Comparison of ENCODE assay signal across 9 cellular contexts in genomic region chr4:139975830-139976272, GRCh38.
A peak's percentile ranks its signal among the peaks of the same experiment; 100 is the strongest.
DNase-seq lines count a peak whose midpoint lies in the region; ATAC-seq and TF ChIP-seq lines count a peak whose summit lies in the region.
"Had no signal": no experiment of that assay in that cellular context is flagged by ENCODE, and none has a peak within 500 bp of the region (broad histone marks: within the 10 kb centered on the region; RNA-seq: fewer than 3 reads in every experiment).

No MANE protein-coding gene starts in this region.

- H3K27ac Mint-ChIP-seq in neural progenitor cell, result no peak overlapping the region
- H3K27ac Mint-ChIP-seq in activated naive CD4-positive, alpha-beta T cell treated with anti-CD3 and anti-CD28 coated beads for 36 hours, result no peak overlapping the region
- no peak overlapping the region for H3K27ac Mint-ChIP-seq in GM23338

- H3K4me2 ChIP-seq in neural progenitor cell, result no peak overlapping the region
- no peak overlapping the region for H3K4me2 ChIP-seq in GM23338

- H3K4me3 ChIP-seq in Peyer's patch, result no peak overlapping the region
- H3K4me3 ChIP-seq in fibroblast of villous mesenchyme (ENCODE audit: low read depth, low read length), result no peak overlapping the region
- H3K4me3 ChIP-seq in neural progenitor cell, result no peak overlapping the region
- no peak overlapping the region for H3K4me3 ChIP-seq in GM23338

- H3K36me3 Mint-ChIP-seq in neural progenitor cell, result peaks cover 10% of the 10 kb centered on the region
- H3K36me3 Mint-ChIP-seq in activated naive CD4-positive, alpha-beta T cell treated with anti-CD3 and anti-CD28 coated beads for 36 hours (ENCODE audit: low read depth), result no peaks in the 10 kb centered on the region
- no peaks in the 10 kb centered on the region for H3K36me3 Mint-ChIP-seq in GM23338 (ENCODE audit: low read depth)

- H3K36me3 ChIP-seq in Peyer's patch (no peaks in the 10 kb centered on the region), neural progenitor cell (no peaks in the 10 kb centered on the region), GM23338 (ENCODE audit: insufficient read depth) (no peaks in the 10 kb centered on the region)

- DNase-seq in GF-D8 (lab: John Stamatoyannopoulos, UW) (peak; percentile 84), Peyer's patch (no peak), fibroblast of villous mesenchyme (ENCODE audit: low read depth) (peak; percentile 63), renal cortical epithelial cell (ENCODE audit: low read depth) (peak; percentile 67), neural progenitor cell (ENCODE audit: low spot score) (no peak), GM23338 (ENCODE audit: low spot score) (no peak)
- no peak for DNase-seq in activated naive CD4-positive, alpha-beta T cell treated with anti-CD3 and anti-CD28 coated beads for 36 hours
- no peak for DNase-seq in activated CD8-positive, alpha-beta memory T cell treated with anti-CD3 and anti-CD28 coated beads, Interleukin-2, amount 50 U/mL, for 4 hours
- DNase-seq: activated T-cell treated with anti-CD3 and anti-CD28 coated beads, Interleukin-2, amount 50 U/mL, for 48 hours had no signal

- peaks cover 2% of the 10 kb centered on the region for H3K9me3 Mint-ChIP-seq in neural progenitor cell
- no peaks in the 10 kb centered on the region for H3K9me3 Mint-ChIP-seq in activated naive CD4-positive, alpha-beta T cell treated with anti-CD3 and anti-CD28 coated beads for 36 hours
- no peaks in the 10 kb centered on the region; the same call in 2 of the 3 replicates for H3K9me3 Mint-ChIP-seq in GM23338

- H3K27ac ChIP-seq in Peyer's patch (peak overlapping the region; percentile 13 to 62 (median 27)), neural progenitor cell (no peak overlapping the region), GM23338 (ENCODE audit: low read depth) (no peak overlapping the region)

- no peaks in the 10 kb centered on the region for H3K79me2 ChIP-seq in neural progenitor cell (ENCODE audit: low read depth)
- no peaks in the 10 kb centered on the region for H3K79me2 ChIP-seq in GM23338 (replicated peaks; ENCODE audit: insufficient read depth)

- H3K4me3 Mint-ChIP-seq in neural progenitor cell (no peak overlapping the region), GM23338 (no peak overlapping the region)
- no peak overlapping the region for H3K4me3 Mint-ChIP-seq in activated naive CD4-positive, alpha-beta T cell treated with anti-CD3 and anti-CD28 coated beads for 36 hours

- H4K20me1 ChIP-seq in neural progenitor cell (ENCODE audit: low read depth), result peaks cover 13% of the 10 kb centered on the region
- no peaks in the 10 kb centered on the region; the same call in 1 of the 2 replicates for H4K20me1 ChIP-seq in GM23338 (replicated peaks; ENCODE audit: insufficient read depth)

- CTCF ChIA-PET in activated naive CD4-positive, alpha-beta T cell treated with anti-CD3 and anti-CD28 coated beads for 36 hours (lab: Charles Lee), result no interaction called here

- H3K9me2 ChIP-seq in GM23338 (ENCODE audit: insufficient read depth), result no peaks in the 10 kb centered on the region

- peaks cover 21% of the 10 kb centered on the region for H3K4me1 Mint-ChIP-seq in neural progenitor cell
- H3K4me1 Mint-ChIP-seq in activated naive CD4-positive, alpha-beta T cell treated with anti-CD3 and anti-CD28 coated beads for 36 hours (ENCODE audit: low read depth), result peaks cover 22% of the 10 kb centered on the region
- H3K4me1 Mint-ChIP-seq in GM23338, result no peaks in the 10 kb centered on the region; the same call in 2 of the 3 replicates

- TF ChIP-seq POLR2A in Peyer's patch (IDR thresholded peaks at IDR 0.05), result no peak

- TF ChIP-seq CTCF in Peyer's patch (IDR thresholded peaks at IDR 0.05) (no peak), fibroblast of villous mesenchyme (IDR thresholded peaks at IDR 0.05; ENCODE audit: insufficient read depth, low read depth, low read length) (no peak), neural progenitor cell (IDR thresholded peaks at IDR 0.05) (no peak), GM23338 (conservative IDR thresholded peaks at IDR 0.05; ENCODE audit: low read depth in 2 of 2) (no peak)

- no peak overlapping the region for H3K9ac ChIP-seq in neural progenitor cell

- no peak for ATAC-seq in GM23338

- H2AFZ ChIP-seq in neural progenitor cell (replicated peaks) (no peak overlapping the region), GM23338 (no peak overlapping the region)

- H3K27me3 ChIP-seq in Peyer's patch (no peaks in the 10 kb centered on the region), neural progenitor cell (peaks cover 67% of the 10 kb centered on the region), GM23338 (ENCODE audit: insufficient read depth) (peaks cover 65% of the 10 kb centered on the region)

- intact Hi-C loops in activated naive CD4-positive, alpha-beta T cell treated with anti-CD3 and anti-CD28 coated beads for 36 hours (cut with micrococcal nuclease), result loop anchor here (5.0 kb wide), 1 partner anchor 79 kb away; no protein-coding TSS in a partner anchor

- H3K4me1 ChIP-seq in Peyer's patch, result peaks cover 0 to 13% (median 6%) of the 10 kb centered on the region in 4 donors
- peaks cover 10% of the 10 kb centered on the region for H3K4me1 ChIP-seq in neural progenitor cell
- H3K4me1 ChIP-seq in GM23338 (ENCODE audit: insufficient read depth), result peaks cover 5% of the 10 kb centered on the region; the same call in 1 of the 2 replicates

- H3K27me3 Mint-ChIP-seq in neural progenitor cell (ENCODE audit: insufficient read depth, low read depth) (peaks cover 2% of the 10 kb centered on the region), GM23338 (ENCODE audit: insufficient read depth, low read depth, poor library complexity) (peaks cover 37% of the 10 kb centered on the region)
- no peaks in the 10 kb centered on the region for H3K27me3 Mint-ChIP-seq in activated naive CD4-positive, alpha-beta T cell treated with anti-CD3 and anti-CD28 coated beads for 36 hours (ENCODE audit: low read depth)

- H3F3A ChIP-seq in neural progenitor cell (ENCODE audit: low read depth) (peaks cover 4% of the 10 kb centered on the region), GM23338 (replicated peaks; ENCODE audit: low read depth) (no peaks in the 10 kb centered on the region)

- no peaks in the 10 kb centered on the region for H3K9me3 ChIP-seq in Peyer's patch
- H3K9me3 ChIP-seq in neural progenitor cell (ENCODE audit: low read depth), result no peaks in the 10 kb centered on the region

TF ChIP-seq in GM23338, 12 proteins besides CTCF, POLR2A, EP300 and RAD21 (continues in another document):
- TF ChIP-seq REST (IDR thresholded peaks at IDR 0.05; ENCODE audit: unreplicated experiment) (no peak), NANOG (IDR thresholded peaks at IDR 0.05; ENCODE audit: borderline replicate concordance) (no peak)

Comparison
In these comparisons a context has a peak if more than half of its experiments do, and no peak if none do; other contexts are left out.
1. DNase-seq: peak in GF-D8 (single experiment), fibroblast of villous mesenchyme (single experiment) and renal cortical epithelial cell (single experiment); none in Peyer's patch (0 of 3), neural progenitor cell (single experiment), activated naive CD4-positive, alpha-beta T cell treated with anti-CD3 and anti-CD28 coated beads for 36 hours (single experiment), GM23338 (single experiment) and activated CD8-positive, alpha-beta memory T cell treated with anti-CD3 and anti-CD28 coated beads, Interleukin-2, amount 50 U/mL, for 4 hours (single experiment).
2. H3K27ac ChIP-seq: peak in Peyer's patch (4 of 4); none in neural progenitor cell (single experiment) and GM23338 (single experiment).